In genomic region chr5:39411985-39412384, GRCh38 we compare ENCODE assay signal across 17 cellular contexts. TPM values are rescaled to one million over a fixed set of nuclear protein-coding genes. Genes with fewer than 3 reads are reported as not detected.
"Had no signal": no experiment of that assay in that cellular context is flagged by ENCODE, and none has a peak within 500 bp of the region (broad histone marks: within the 10 kb centered on the region; RNA-seq: fewer than 3 reads in every experiment).

No MANE protein-coding gene starts in this region.

- H3K4me3 ChIP-seq: mucosa of descending colon, ovary, tibial nerve had no signal

- H3K9me3 ChIP-seq: mucosa of descending colon, ovary, tibial nerve had no signal

- H3K4me3 Mint-ChIP-seq: activated B cell treated with CpG ODN at 0.5 μM for 24 hours; activated CD4-positive, alpha-beta T cell treated with anti-CD3 and anti-CD28 coated beads, Interleukin-2, amount 10 ng/mL, durations not matched to agents 24 days and 14 days; activated naive CD4-positive, alpha-beta T cell treated with anti-CD3 and anti-CD28 coated beads, Interleukin-2, amount 50 U/mL, for 24 hours; nephron progenitor cell; T-helper 17 cell had no signal

- ATAC-seq: mucosa of descending colon, T-helper 17 cell had no signal

- H3K4me1 Mint-ChIP-seq: activated B cell treated with CpG ODN at 0.5 μM for 24 hours; activated CD4-positive, alpha-beta T cell treated with anti-CD3 and anti-CD28 coated beads, Interleukin-2, amount 10 ng/mL, durations not matched to agents 24 days and 14 days; activated naive CD4-positive, alpha-beta T cell treated with anti-CD3 and anti-CD28 coated beads, Interleukin-2, amount 50 U/mL, for 24 hours; T-helper 17 cell had no signal

- H3K36me3 Mint-ChIP-seq: activated naive CD4-positive, alpha-beta T cell treated with anti-CD3 and anti-CD28 coated beads, Interleukin-2, amount 50 U/mL, for 24 hours had no signal

- H3K27ac ChIP-seq: ovary had no signal

- H3K27me3 ChIP-seq: ovary, tibial nerve had no signal

- DNase-seq: activated B cell treated with CpG ODN at 0.5 μM for 24 hours; activated CD4-positive, alpha-beta T cell treated with anti-CD3 and anti-CD28 coated beads, Interleukin-2, amount 10 ng/mL, durations not matched to agents 24 days and 14 days; activated CD8-positive, alpha-beta memory T cell treated with anti-CD3 and anti-CD28 coated beads for 24 hours; amygdala; hypothalamus; kidney glomerular epithelial cell; mucosa of descending colon; nephron progenitor cell; ovary; Right ventricle myocardium superior; stimulated activated CD4-positive, alpha-beta T cell treated with anti-CD3 and anti-CD28 coated beads, Interleukin-15, amount 100 ng/mL, for 24 hours; stimulated activated CD4-positive, alpha-beta T cell treated with anti-CD3 and anti-CD28 coated beads, Interleukin-4, amount 100 ng/mL, for 4 hours; T-helper 17 cell had no signal

- H3K36me3 ChIP-seq: ovary, tibial nerve had no signal

- H3K27ac Mint-ChIP-seq: activated B cell treated with CpG ODN at 0.5 μM for 24 hours; activated CD4-positive, alpha-beta T cell treated with anti-CD3 and anti-CD28 coated beads, Interleukin-2, amount 10 ng/mL, durations not matched to agents 24 days and 14 days; activated naive CD4-positive, alpha-beta T cell treated with anti-CD3 and anti-CD28 coated beads, Interleukin-2, amount 50 U/mL, for 24 hours; nephron progenitor cell; T-helper 17 cell had no signal

- H3K9me3 Mint-ChIP-seq: activated B cell treated with CpG ODN at 0.5 μM for 24 hours; activated CD4-positive, alpha-beta T cell treated with anti-CD3 and anti-CD28 coated beads, Interleukin-2, amount 10 ng/mL, durations not matched to agents 24 days and 14 days; activated naive CD4-positive, alpha-beta T cell treated with anti-CD3 and anti-CD28 coated beads, Interleukin-2, amount 50 U/mL, for 24 hours; nephron progenitor cell had no signal

RNA-seq across cellular contexts. Expression of gene DAB2, which starts 12.8 kb away (rescaled TPM):
- total RNA-seq: activated B cell treated with CpG ODN at 0.5 μM for 24 hours; activated CD4-positive, alpha-beta T cell treated with anti-CD3 and anti-CD28 coated beads, Interleukin-2, amount 10 ng/mL, durations not matched to agents 24 days and 14 days had no signal

RNA-seq across cellular contexts. Expression of gene C9, which starts 47.7 kb away (rescaled TPM):
- total RNA-seq: activated B cell treated with CpG ODN at 0.5 μM for 24 hours; activated CD4-positive, alpha-beta T cell treated with anti-CD3 and anti-CD28 coated beads, Interleukin-2, amount 10 ng/mL, durations not matched to agents 24 days and 14 days; bronchial epithelial cell; chondrocyte; Right ventricle myocardium superior; T-helper 17 cell; tibial nerve had no signal
- polyA plus RNA-seq: ovary had no signal
